In the genomic region with DNA sequence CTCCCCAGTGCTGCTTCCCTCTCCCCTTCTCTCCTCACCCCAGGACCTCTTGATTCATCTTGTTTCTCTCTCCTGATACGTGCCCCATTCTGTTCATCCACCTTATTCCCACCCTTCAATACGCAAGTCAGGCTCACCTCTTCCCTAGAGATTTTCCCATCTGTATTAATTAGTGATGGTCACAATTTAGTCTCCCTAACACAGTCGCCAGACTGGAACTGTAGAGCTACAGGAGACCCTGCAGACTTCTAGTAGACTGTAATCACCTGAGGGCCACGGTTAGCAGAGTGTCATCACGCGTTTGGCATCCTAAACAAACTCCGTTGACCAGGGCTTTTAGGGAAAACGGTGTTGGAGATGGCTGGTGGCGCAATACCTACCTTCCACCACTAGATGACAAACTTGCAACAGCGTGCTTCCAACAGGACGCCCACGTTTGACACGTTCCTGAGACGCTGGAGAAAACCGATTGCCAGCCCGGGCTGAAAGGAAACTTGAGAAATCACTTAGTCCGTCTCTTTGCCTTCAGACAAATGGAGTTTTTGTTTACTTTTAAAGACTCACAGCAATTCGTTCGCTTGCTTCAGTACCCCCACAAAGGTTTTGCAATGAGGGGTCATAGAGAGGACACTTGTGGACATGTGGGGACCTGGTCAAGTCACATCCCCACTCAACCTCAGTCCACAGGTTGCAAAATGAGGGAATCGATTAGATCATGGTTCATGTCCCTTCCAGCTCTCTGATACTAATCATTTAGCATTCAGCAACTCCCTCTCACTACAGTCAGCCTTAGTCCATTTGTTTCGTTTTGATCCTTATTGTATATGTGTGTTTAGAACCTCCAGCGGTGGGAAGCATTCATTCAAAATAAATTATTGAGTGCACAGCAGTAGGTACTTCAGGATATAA, we compare ENCODE assay signal across 9 cellular contexts. TPM values are rescaled to one million over a fixed set of nuclear protein-coding genes. Genes with fewer than 3 reads are reported as not detected.
DNase-seq lines count a peak whose midpoint lies in the region; ATAC-seq lines count a peak whose summit lies in the region.
"Had no signal": no experiment of that assay in that cellular context is flagged by ENCODE, and none has a peak within 500 bp of the region (broad histone marks: within the 10 kb centered on the region; RNA-seq: fewer than 3 reads in every experiment).

No MANE protein-coding gene starts in this region.

- H3K4me1 ChIP-seq in rectal smooth muscle tissue (ENCODE audit: control insufficient read depth, insufficient read depth, low read length) = peaks cover 19% of the 10 kb centered on the region

- H3K27ac ChIP-seq in rectal smooth muscle tissue (ENCODE audit: low read depth, low read length) = peak overlapping the region; percentile 58

- intact Hi-C loops in left ventricle myocardium superior (cut with micrococcal nuclease) = no loop called here

- peak overlapping the region; percentile 46 for H3K4me3 ChIP-seq in rectal smooth muscle tissue (ENCODE audit: low read length)

- peak overlapping the region; percentile 13 for H3K9ac ChIP-seq in rectal smooth muscle tissue (ENCODE audit: low read length)

- H3K27me3 ChIP-seq in rectal smooth muscle tissue (ENCODE audit: control insufficient read depth, insufficient read depth, low read length) = no peaks in the 10 kb centered on the region

- DNase-seq in COLO829 (ENCODE audit: low spot score) = peak; percentile 97
- DNase-seq in HCEC 1CT = peak; percentile 94
- peak; percentile 59 to 60 for DNase-seq in NCI-H1930 (lab: John Stamatoyannopoulos, UW)
- peak in 4 of 5 experiments; percentile 47 to 83 (median 50) for DNase-seq in T-helper 2 cell
- DNase-seq in anterior cingulate cortex (lab: John Stamatoyannopoulos, UW) = peak in 54 of 58 donors; percentile 15 to 84 (median 60)
- peak; percentile 79 for DNase-seq in left ventricle myocardium superior

- H3K36me3 ChIP-seq in rectal smooth muscle tissue (ENCODE audit: control insufficient read depth, insufficient read depth, low read length) = no peaks in the 10 kb centered on the region

- ATAC-seq in left ventricle myocardium superior (peak; percentile 82), HG02970 (IDR thresholded peaks at IDR 0.05; ENCODE audit: low FRiP score, unreplicated experiment) (no peak)

RNA-seq across cellular contexts. Expression of a gene that starts 20.6 kb away (rescaled TPM):
- total RNA-seq in left ventricle myocardium superior = 133 TPM
- total RNA-seq: activated CD8-positive, alpha-beta memory T cell treated with anti-CD3 and anti-CD28 coated beads for 36 hours had no signal

RNA-seq across cellular contexts. Expression of a gene that starts 23.8 kb away (rescaled TPM):
- total RNA-seq in left ventricle myocardium superior = 3.2 TPM

RNA-seq across cellular contexts. Expression of a gene that starts 40.7 kb away (rescaled TPM):
- total RNA-seq in left ventricle myocardium superior = 81.8 TPM
